Comparison of ENCODE assay signal across 8 cellular contexts in genomic region chr3:99817437-99818240, GRCh38. TPM values are rescaled to one million over a fixed set of nuclear protein-coding genes. Genes with fewer than 3 reads are reported as not detected.
DNase-seq lines count a peak whose midpoint lies in the region; ATAC-seq, FAIRE-seq and TF ChIP-seq lines count a peak whose summit lies in the region.

TSS of gene CMSS1 (plus strand) at chr3:99817862.

- H3K27ac Mint-ChIP-seq in H9 (peak within 1 kb of the TSS; percentile 99), nephron progenitor cell (peak within 1 kb of the TSS; percentile 100)
- H3K27ac Mint-ChIP-seq in stimulated activated naive CD8-positive, alpha-beta T cell treated with anti-CD3 and anti-CD28 coated beads, Interleukin-15, amount 100 ng/mL, for 72 hours = peak within 1 kb of the TSS; percentile 96 to 100

- no peak within 1 kb of the TSS for H4K8ac ChIP-seq in H9 (replicated peaks; ENCODE audit: insufficient read length, low read depth, low read length)

- no CpG with 5 or more reads among the region's 60 CpGs for WGBS in H9 (ENCODE audit: extremely low coverage, insufficient read length, low lambda C conversion rate)

- peaks cover 3% of the 10 kb centered on the region; the same call in 1 of the 2 replicates for H3K79me2 ChIP-seq in H9 (ENCODE audit: insufficient read depth, low read length)

- H3K4me1 ChIP-seq in H9 (ENCODE audit: insufficient read depth, low read length) = no peaks in the 10 kb centered on the region

- H2AK5ac ChIP-seq in H9 (ENCODE audit: insufficient read length, low read length) = no peak within 1 kb of the TSS

- H3T11ph ChIP-seq in H9 (ENCODE audit: low read length) = no peak within 1 kb of the TSS

- peak within 1 kb of the TSS; percentile 89 to 97 for H3K4me3 Mint-ChIP-seq in H9
- H3K4me3 Mint-ChIP-seq in nephron progenitor cell = peak within 1 kb of the TSS; percentile 96
- H3K4me3 Mint-ChIP-seq in stimulated activated naive CD8-positive, alpha-beta T cell treated with anti-CD3 and anti-CD28 coated beads, Interleukin-15, amount 100 ng/mL, for 72 hours = peak within 1 kb of the TSS; percentile 94 to 95

- peak; percentile 96 for ATAC-seq in stimulated activated naive CD8-positive, alpha-beta T cell treated with anti-CD3 and anti-CD28 coated beads, Interleukin-15, amount 100 ng/mL, for 72 hours

- no peak within 1 kb of the TSS for H3K4ac ChIP-seq in H9 (ENCODE audit: low read depth, low read length)

- peak; percentile 11; the same call in 1 of the 3 replicates for TF ChIP-seq CTCF in H9 (conservative IDR thresholded peaks at IDR 0.05)
- TF ChIP-seq CTCF in fibroblast of the aortic adventitia (IDR thresholded peaks at IDR 0.05; ENCODE audit: insufficient read depth, low read length) = peak; percentile 45
- TF ChIP-seq CTCF in nephron progenitor cell (IDR thresholded peaks at IDR 0.05) = no peak

- H3K27ac ChIP-seq in H9 (ENCODE audit: insufficient read length, low read depth, low read length) = no peak within 1 kb of the TSS

- H2BK5ac ChIP-seq in H9 (ENCODE audit: insufficient read length, low read length) = no peak within 1 kb of the TSS

- H2BK15ac ChIP-seq in H9 (ENCODE audit: low read depth, low read length) = no peak within 1 kb of the TSS

- H3K9me3 ChIP-seq in H9 (ENCODE audit: control insufficient read depth, low read depth, low read length) (no peaks in the 10 kb centered on the region), MG63 (no peaks in the 10 kb centered on the region)

- no peak within 1 kb of the TSS for H2BK12ac ChIP-seq in H9 (ENCODE audit: insufficient read length, low read depth, low read length)

- DNase-seq in H9 (peak; percentile 90), MG63 (peak; percentile 97), SHP77 treated with DMSO at 0.1 percent for 48 hours (lab: John Stamatoyannopoulos, UW) (peak; percentile 81), fibroblast of the aortic adventitia (ENCODE audit: low read depth) (peak; percentile 93), nephron progenitor cell (peak; percentile 99)
- DNase-seq in activated effector memory CD4-positive, alpha-beta T cell treated with anti-CD3 and anti-CD28 coated beads, Interleukin-2, amount 50 U/mL, for 16 hours = peak; percentile 98
- peak; percentile 95 to 96 for DNase-seq in stimulated activated naive CD8-positive, alpha-beta T cell treated with anti-CD3 and anti-CD28 coated beads, Interleukin-15, amount 100 ng/mL, for 72 hours

- H2AFZ ChIP-seq in H9 (ENCODE audit: low read length) = peak within 1 kb of the TSS; percentile 9

- no peak within 1 kb of the TSS for H4K91ac ChIP-seq in H9 (ENCODE audit: insufficient read length, low read depth, low read length)

- H3K27me3 Mint-ChIP-seq in H9 (ENCODE audit: low read depth) (peaks cover 3% of the 10 kb centered on the region; the same call in 1 of the 2 replicates), nephron progenitor cell (ENCODE audit: low read depth, poor library complexity) (peaks cover 3% of the 10 kb centered on the region)
- H3K27me3 Mint-ChIP-seq in stimulated activated naive CD8-positive, alpha-beta T cell treated with anti-CD3 and anti-CD28 coated beads, Interleukin-15, amount 100 ng/mL, for 72 hours = no peaks in the 10 kb centered on the region

- no peak within 1 kb of the TSS for H4K5ac ChIP-seq in H9 (ENCODE audit: insufficient read length, low read depth, low read length)

- no peaks in the 10 kb centered on the region for H3K79me1 ChIP-seq in H9 (ENCODE audit: insufficient read depth, low read depth, low read length, poor library complexity, severe bottlenecking)

- no peak within 1 kb of the TSS for H2BK20ac ChIP-seq in H9 (ENCODE audit: low read depth, low read length, poor library complexity, severe bottlenecking)

- peak; percentile 67 for FAIRE-seq in G401.6 (lab: Jason Lieb, UNC)

- H3K4me3 ChIP-seq in MG63 (peak within 1 kb of the TSS; percentile 73), fibroblast of the aortic adventitia (ENCODE audit: low read depth, low read length) (peak within 1 kb of the TSS; percentile 88)

- H3K23me2 ChIP-seq in H9 (ENCODE audit: insufficient read length, low read depth, low read length, poor library complexity, severe bottlenecking) = no peaks in the 10 kb centered on the region

- peak within 1 kb of the TSS; percentile 87 for H3K18ac ChIP-seq in H9 (ENCODE audit: insufficient read length, low read depth, low read length)

- no peak within 1 kb of the TSS for H2BK120ac ChIP-seq in H9 (ENCODE audit: low read depth, low read length, poor library complexity, severe bottlenecking)

- H3K9ac ChIP-seq in H9 (ENCODE audit: extremely low read depth, insufficient read length, low read length) = peak within 1 kb of the TSS; percentile 77

- H3K36me3 Mint-ChIP-seq in H9 (ENCODE audit: insufficient read depth in 1 of 3, low read depth in 3 of 3) (peaks cover 0 to 5% (median 2%) of the 10 kb centered on the region in 3 experiments; a peak in 2 of 7 replicates), nephron progenitor cell (ENCODE audit: low read depth) (peaks cover 5% of the 10 kb centered on the region)

- peak within 1 kb of the TSS; percentile 89 for H3K4me2 ChIP-seq in H9 (ENCODE audit: insufficient read depth, insufficient read length, low read length)

- H3K14ac ChIP-seq in H9 (ENCODE audit: insufficient read depth, low read length) = peak within 1 kb of the TSS; percentile 89

- peaks cover 10% of the 10 kb centered on the region for H3K36me3 ChIP-seq in MG63

- H4K20me1 ChIP-seq in H9 (ENCODE audit: control insufficient read depth, insufficient read depth, insufficient read length) = no peaks in the 10 kb centered on the region

- no peaks in the 10 kb centered on the region; a peak in 1 of 5 replicates for H3K9me3 Mint-ChIP-seq in H9
- H3K9me3 Mint-ChIP-seq in nephron progenitor cell = no peaks in the 10 kb centered on the region
- H3K9me3 Mint-ChIP-seq in stimulated activated naive CD8-positive, alpha-beta T cell treated with anti-CD3 and anti-CD28 coated beads, Interleukin-15, amount 100 ng/mL, for 72 hours = no peaks in the 10 kb centered on the region

- H3K4me1 Mint-ChIP-seq in H9 (peaks cover 13 to 16% of the 10 kb centered on the region in 2 experiments), nephron progenitor cell (peaks cover 32% of the 10 kb centered on the region)
- H3K4me1 Mint-ChIP-seq in stimulated activated naive CD8-positive, alpha-beta T cell treated with anti-CD3 and anti-CD28 coated beads, Interleukin-15, amount 100 ng/mL, for 72 hours = peaks cover 37% of the 10 kb centered on the region

- H3K56ac ChIP-seq in H9 (ENCODE audit: insufficient read length, low read depth, low read length) = no peak within 1 kb of the TSS

- H3K23ac ChIP-seq in H9 (ENCODE audit: insufficient read length, low read depth, low read length) = no peak within 1 kb of the TSS

- H3K27me3 ChIP-seq in H9 (ENCODE audit: insufficient read depth, low read length) (no peaks in the 10 kb centered on the region), MG63 (no peaks in the 10 kb centered on the region)

RNA-seq across cellular contexts. Expression of gene CMSS1, which starts in this region (rescaled TPM):
- total RNA-seq in H9 (2021) (60.3 and 61.8 TPM in 2 replicates), fibroblast of the aortic adventitia (ENCODE audit: low replicate concordance) (20.1 and 27.8 TPM in 2 replicates)
- 48.9 and 141 TPM in 2 replicates for total RNA-seq in MG63 (2014; rRNA removed; shearing (Covaris generic); ENCODE audit: low replicate concordance)
